In genomic region chr14:71553779-71554178, GRCh38 we compare ENCODE assay signal across 23 cellular contexts.
DNase-seq lines count a peak whose midpoint lies in the region; ATAC-seq lines count a peak whose summit lies in the region.
"Had no signal": no experiment of that assay in that cellular context is flagged by ENCODE, and none has a peak within 500 bp of the region (broad histone marks: within the 10 kb centered on the region; RNA-seq: fewer than 3 reads in every experiment).

No MANE protein-coding gene starts in this region.

- peaks cover 79% of the 10 kb centered on the region for H3K4me1 Mint-ChIP-seq in stimulated activated naive CD8-positive, alpha-beta T cell treated with anti-CD3 and anti-CD28 coated beads, Interleukin-15, Interleukin-2, amounts not matched to agents 100 ng/mL and 50 ng/mL, for 24 hours (ENCODE audit: low read depth)
- peaks cover 85% of the 10 kb centered on the region for H3K4me1 Mint-ChIP-seq in activated T-helper 1 cell treated with anti-CD3 and anti-CD28 coated beads, Interleukin-12 subunit alpha, Interleukin-12 subunit beta, Interleukin-2, Interleukin-4 antibody, amounts not matched to agents 30 ng/mL and 10 ng/mL and 1 ng/mL, durations not matched to agents 14 hours and 24 hours and 36 hours (ENCODE audit: low read depth)

- no peak for DNase-seq in stimulated activated naive CD8-positive, alpha-beta T cell treated with anti-CD3 and anti-CD28 coated beads, Interleukin-15, Interleukin-2, amounts not matched to agents 100 U/mL and 50 U/mL, for 24 hours
- no peak for DNase-seq in activated T-helper 1 cell treated with anti-CD3 and anti-CD28 coated beads, Interleukin-12 subunit alpha, Interleukin-12 subunit beta, Interleukin-2, Interleukin-4 antibody, amounts not matched to agents 30 ng/mL and 10 ng/mL and 1 ng/mL, durations not matched to agents 14 hours and 24 hours and 36 hours (ENCODE audit: low spot score)
- no peak for DNase-seq in left lobe of liver (ENCODE audit: low spot score)
- DNase-seq in RKO (ENCODE audit: low spot score), result no peak
- DNase-seq in C1 segment of cervical spinal cord (lab: John Stamatoyannopoulos, UW), result no peak
- no peak for DNase-seq in HuH-7.5 (ENCODE audit: low spot score)
- DNase-seq: ACHN; dermis blood vessel endothelial cell; EL; foreskin melanocyte; KBM-7; left colon; NCI-H1048; NCI-H526; occipital lobe; right cardiac atrium; SHP77 treated with DMSO at 0.1 percent for 48 hours; stimulated activated naive CD8-positive, alpha-beta T cell treated with anti-CD3 and anti-CD28 coated beads, Interleukin-15, amount 100 ng/mL, for 72 hours; upper lobe of left lung had no signal

- peak overlapping the region; percentile 48 for H3K4me3 Mint-ChIP-seq in stimulated activated naive CD8-positive, alpha-beta T cell treated with anti-CD3 and anti-CD28 coated beads, Interleukin-15, Interleukin-2, amounts not matched to agents 100 ng/mL and 50 ng/mL, for 24 hours
- no peak overlapping the region for H3K4me3 Mint-ChIP-seq in activated T-helper 1 cell treated with anti-CD3 and anti-CD28 coated beads, Interleukin-12 subunit alpha, Interleukin-12 subunit beta, Interleukin-2, Interleukin-4 antibody, amounts not matched to agents 30 ng/mL and 10 ng/mL and 1 ng/mL, durations not matched to agents 14 hours and 24 hours and 36 hours
- H3K4me3 Mint-ChIP-seq: WTC11 had no signal

- ATAC-seq in stimulated activated naive CD8-positive, alpha-beta T cell treated with anti-CD3 and anti-CD28 coated beads, Interleukin-15, Interleukin-2, amounts not matched to agents 100 U/mL and 50 U/mL, for 24 hours, result no peak
- ATAC-seq in left lobe of liver (peak; percentile 76), HG02678 (IDR thresholded peaks at IDR 0.05; ENCODE audit: unreplicated experiment) (no peak)
- ATAC-seq: activated naive CD4-positive, alpha-beta T cell treated with anti-CD3 and anti-CD28 coated beads, Interleukin-2, amount 50 U/mL, for 72 hours; left colon; right cardiac atrium; stimulated activated naive CD8-positive, alpha-beta T cell treated with anti-CD3 and anti-CD28 coated beads, Interleukin-15, amount 100 ng/mL, for 72 hours; WTC11 had no signal

- no peaks in the 10 kb centered on the region for H3K27me3 Mint-ChIP-seq in stimulated activated naive CD8-positive, alpha-beta T cell treated with anti-CD3 and anti-CD28 coated beads, Interleukin-15, Interleukin-2, amounts not matched to agents 100 ng/mL and 50 ng/mL, for 24 hours
- H3K27me3 Mint-ChIP-seq in activated T-helper 1 cell treated with anti-CD3 and anti-CD28 coated beads, Interleukin-12 subunit alpha, Interleukin-12 subunit beta, Interleukin-2, Interleukin-4 antibody, amounts not matched to agents 30 ng/mL and 10 ng/mL and 1 ng/mL, durations not matched to agents 14 hours and 24 hours and 36 hours (ENCODE audit: insufficient read depth), result peaks cover 2% of the 10 kb centered on the region
- H3K27me3 Mint-ChIP-seq: stimulated activated naive CD8-positive, alpha-beta T cell treated with anti-CD3 and anti-CD28 coated beads, Interleukin-15, amount 100 ng/mL, for 72 hours had no signal

- H3K27ac Mint-ChIP-seq in stimulated activated naive CD8-positive, alpha-beta T cell treated with anti-CD3 and anti-CD28 coated beads, Interleukin-15, Interleukin-2, amounts not matched to agents 100 ng/mL and 50 ng/mL, for 24 hours, result peak overlapping the region; percentile 99
- H3K27ac Mint-ChIP-seq in activated T-helper 1 cell treated with anti-CD3 and anti-CD28 coated beads, Interleukin-12 subunit alpha, Interleukin-12 subunit beta, Interleukin-2, Interleukin-4 antibody, amounts not matched to agents 30 ng/mL and 10 ng/mL and 1 ng/mL, durations not matched to agents 14 hours and 24 hours and 36 hours, result peak overlapping the region; percentile 14
- H3K27ac Mint-ChIP-seq: WTC11 had no signal

- no peaks in the 10 kb centered on the region for H3K36me3 Mint-ChIP-seq in stimulated activated naive CD8-positive, alpha-beta T cell treated with anti-CD3 and anti-CD28 coated beads, Interleukin-15, Interleukin-2, amounts not matched to agents 100 ng/mL and 50 ng/mL, for 24 hours (ENCODE audit: low read depth)
- H3K36me3 Mint-ChIP-seq in activated T-helper 1 cell treated with anti-CD3 and anti-CD28 coated beads, Interleukin-12 subunit alpha, Interleukin-12 subunit beta, Interleukin-2, Interleukin-4 antibody, amounts not matched to agents 30 ng/mL and 10 ng/mL and 1 ng/mL, durations not matched to agents 14 hours and 24 hours and 36 hours (ENCODE audit: low read depth), result peaks cover 18% of the 10 kb centered on the region
- H3K36me3 Mint-ChIP-seq: WTC11 had no signal

- intact Hi-C loops in activated T-helper 1 cell treated with anti-CD3 and anti-CD28 coated beads, Interleukin-12 subunit alpha, Interleukin-12 subunit beta, Interleukin-2, Interleukin-4 antibody, amounts not matched to agents 30 ng/mL and 10 ng/mL and 1 ng/mL, durations not matched to agents 14 hours and 24 hours and 36 hours (cut with micrococcal nuclease), result loop anchor here (10.0 kb wide), 1 partner anchor 301 kb away; no protein-coding TSS in a partner anchor

- H3K9me3 Mint-ChIP-seq in stimulated activated naive CD8-positive, alpha-beta T cell treated with anti-CD3 and anti-CD28 coated beads, Interleukin-15, Interleukin-2, amounts not matched to agents 100 ng/mL and 50 ng/mL, for 24 hours, result no peaks in the 10 kb centered on the region
- no peaks in the 10 kb centered on the region for H3K9me3 Mint-ChIP-seq in activated T-helper 1 cell treated with anti-CD3 and anti-CD28 coated beads, Interleukin-12 subunit alpha, Interleukin-12 subunit beta, Interleukin-2, Interleukin-4 antibody, amounts not matched to agents 30 ng/mL and 10 ng/mL and 1 ng/mL, durations not matched to agents 14 hours and 24 hours and 36 hours
- H3K9me3 Mint-ChIP-seq: stimulated activated naive CD8-positive, alpha-beta T cell treated with anti-CD3 and anti-CD28 coated beads, Interleukin-15, amount 100 ng/mL, for 72 hours had no signal
